Comparison of ENCODE assay signal across 24 cellular contexts in genomic region chr4:1485280-1485679, GRCh38.
DNase-seq lines count a peak whose midpoint lies in the region; ATAC-seq, FAIRE-seq and TF ChIP-seq lines count a peak whose summit lies in the region.
"Had no signal": no experiment of that assay in that cellular context is flagged by ENCODE, and none has a peak within 500 bp of the region (broad histone marks: within the 10 kb centered on the region; RNA-seq: fewer than 3 reads in every experiment).

No MANE protein-coding gene starts in this region.

- BruUV-seq in HCT116 (replicated peaks; lab: Mats Ljungman, UMichigan) (no TSS peak), K562 (replicated peaks; lab: Mats Ljungman, UMichigan) (no TSS peak)

- RAD21 ChIA-PET in HCT116 (lab: Charles Lee; ENCODE audit: low non-redundant PET in 1 of 2, low total read pairs in 2 of 2, uncharacterized antibody in 2 of 2, unreplicated experiment in 2 of 2) = no interaction called here

- in situ Hi-C loops in K562 (cut with MboI) = no loop called here

- TF ChIP-seq EP300 in K562 (IDR thresholded peaks at IDR 0.05; ENCODE audit: low read length) = no peak
- TF ChIP-seq EP300 in esophagus muscularis mucosa (IDR thresholded peaks at IDR 0.05) = no peak

- no peaks in the 10 kb centered on the region for H3K9me2 ChIP-seq in HCT116 (ENCODE audit: insufficient read depth)

- H3K4me2 ChIP-seq in HCT116 (ENCODE audit: low read length) (no peak overlapping the region), K562 (ENCODE audit: insufficient read depth, low read length) (no peak overlapping the region)
- H3K4me2 ChIP-seq: BLaER1 had no signal

- no peaks in the 10 kb centered on the region for H3K36me3 ChIP-seq in HCT116 (ENCODE audit: control insufficient read depth in 1 of 2, insufficient read depth in 2 of 2, low read length in 2 of 2)
- no peaks in the 10 kb centered on the region for H3K36me3 ChIP-seq in HEK293 (ENCODE audit: control insufficient read depth in 2 of 2, insufficient read depth in 1 of 2, low read length in 2 of 2)
- no peaks in the 10 kb centered on the region for H3K36me3 ChIP-seq in K562 (ENCODE audit: control insufficient read depth, insufficient read depth, low read length)
- no peaks in the 10 kb centered on the region for H3K36me3 ChIP-seq in heart left ventricle
- H3K36me3 ChIP-seq in esophagus muscularis mucosa = no peaks in the 10 kb centered on the region
- H3K36me3 ChIP-seq: BE2C, BLaER1 had no signal

- H3K27me3 ChIP-seq in HCT116 (ENCODE audit: insufficient read depth, low read length) (no peaks in the 10 kb centered on the region), K562 (ENCODE audit: control insufficient read depth in 2 of 2, insufficient read depth in 2 of 2, low read length in 2 of 2) (peaks cover 3 to 27% of the 10 kb centered on the region in 2 experiments; a peak in 2 of 5 replicates), heart left ventricle (peaks cover 0 to 26% (median 11%) of the 10 kb centered on the region in 9 donors), esophagus muscularis mucosa (peaks cover 0 to 39% (median 0%) of the 10 kb centered on the region in 4 donors)
- H3K27me3 ChIP-seq: BLaER1 had no signal

- TF ChIP-seq POLR2A in HCT116 (IDR thresholded peaks at IDR 0.05; ENCODE audit: borderline replicate concordance, extremely low read depth, insufficient read depth, insufficient read length) = no peak
- no peak for TF ChIP-seq POLR2A in K562 (conservative IDR thresholded peaks at IDR 0.05)
- no peak for TF ChIP-seq POLR2A in heart left ventricle (IDR thresholded peaks at IDR 0.05)
- no peak for TF ChIP-seq POLR2A in esophagus muscularis mucosa (IDR thresholded peaks at IDR 0.05; ENCODE audit: low read depth)

- TF ChIP-seq CTCF in HCT116 (IDR thresholded peaks at IDR 0.05 in 2 of 3, conservative IDR thresholded peaks at IDR 0.05 in 1 of 3; ENCODE audit: borderline replicate concordance in 1 of 3, insufficient read depth in 1 of 3, low read depth in 2 of 3, low read length in 2 of 3) = no peak
- no peak for TF ChIP-seq CTCF in HEK293 (tag by site-specific recombination; IDR thresholded peaks at IDR 0.05)
- no peak for TF ChIP-seq CTCF in K562 (IDR thresholded peaks at IDR 0.05 in 2 of 3, conservative IDR thresholded peaks at IDR 0.05 in 1 of 3; ENCODE audit: insufficient read depth in 2 of 3, low read depth in 1 of 3, low read length in 3 of 3)
- no peak for TF ChIP-seq CTCF in heart left ventricle (IDR thresholded peaks at IDR 0.05)
- no peak for TF ChIP-seq CTCF in esophagus muscularis mucosa (IDR thresholded peaks at IDR 0.05)

- no peaks in the 10 kb centered on the region for H3K79me2 ChIP-seq in HCT116 (ENCODE audit: insufficient read depth, low read length)
- H3K79me2 ChIP-seq in K562 (ENCODE audit: control insufficient read depth, insufficient read depth, low read length) = no peaks in the 10 kb centered on the region

- CTCF ChIA-PET in HCT116 (lab: Charles Lee) = no interaction called here
- CTCF ChIA-PET in HEK293 (lab: Yijun Ruan, JAX) = interaction anchor here (0.6 kb wide), 1 partner anchor 100 kb away, joined by 3 read pairs; no protein-coding TSS in a partner anchor
- CTCF ChIA-PET in K562 (lab: Yijun Ruan, JAX; ENCODE audit: low intra/inter-chr PET ratio) = no interaction called here

- no peaks in the 10 kb centered on the region for H4K20me1 ChIP-seq in HCT116 (ENCODE audit: insufficient read depth)
- H4K20me1 ChIP-seq in K562 (replicated peaks; ENCODE audit: control insufficient read depth, insufficient read depth, low read length) = no peaks in the 10 kb centered on the region
- H4K20me1 ChIP-seq: BLaER1 had no signal

- H3K4me1 ChIP-seq in HCT116 (ENCODE audit: control insufficient read depth in 1 of 2, insufficient read depth in 2 of 2, low read length in 2 of 2) = no peaks in the 10 kb centered on the region
- H3K4me1 ChIP-seq in HEK293 (ENCODE audit: control insufficient read depth, insufficient read depth, low read length) = no peaks in the 10 kb centered on the region
- peaks cover 0 to 10% of the 10 kb centered on the region in 2 experiments; a peak in 1 of 5 replicates for H3K4me1 ChIP-seq in K562 (replicated peaks in 1 of 2; ENCODE audit: control insufficient read depth in 2 of 2, insufficient read depth in 2 of 2, low read length in 2 of 2)
- no peaks in the 10 kb centered on the region for H3K4me1 ChIP-seq in heart left ventricle
- no peaks in the 10 kb centered on the region for H3K4me1 ChIP-seq in esophagus muscularis mucosa
- H3K4me1 ChIP-seq: BE2C had no signal

- FAIRE-seq in K562 (lab: Jason Lieb, UNC) = peak; percentile 64
- FAIRE-seq: A204.1, GM12878, GM12892, GM18507 had no signal

- H3K9me1 ChIP-seq in K562 (ENCODE audit: control insufficient read depth, insufficient read depth, low read length) = no peaks in the 10 kb centered on the region

- no peak overlapping the region for H2AFZ ChIP-seq in HCT116 (ENCODE audit: low read depth, low read length, poor library complexity, severe bottlenecking)
- no peak overlapping the region for H2AFZ ChIP-seq in K562 (ENCODE audit: low read depth, low read length)

- intact Hi-C loops in HCT116 (cut with micrococcal nuclease) (no loop called here), K562 (cut with micrococcal nuclease) (no loop called here), heart left ventricle (cut with DNase I) (no loop called here), esophagus muscularis mucosa (cut with DNase I) (no loop called here)

- DNase-seq in HCT116 (ENCODE audit: low read depth, low spot score) (no peak), K562 (ENCODE audit: extremely low read depth in 1 of 4, low spot score in 3 of 4) (no peak), heart left ventricle (no peak), esophagus muscularis mucosa (ENCODE audit: extremely low spot score) (no peak)
- DNase-seq: 8988T; ACHN; BE2C; C1 segment of cervical spinal cord; CD4-positive, alpha-beta memory T cell; CD4-positive, CD25-positive, alpha-beta regulatory T cell; COR-L47; DMS 273 treated with DMSO at 0.1 percent for 48 hours; DMS153; DMS53; DMS79; DND-41; EL; GDM1 had no signal

- TF ChIP-seq RAD21 in HCT116 (IDR thresholded peaks at IDR 0.05; ENCODE audit: low read depth) (no peak), K562 (CRISPR knock-in tag; conservative IDR thresholded peaks at IDR 0.05 in 1 of 2, IDR thresholded peaks at IDR 0.05 in 1 of 2) (no peak)

- H3K9ac ChIP-seq in HCT116 (ENCODE audit: low read length) (no peak overlapping the region), K562 (ENCODE audit: insufficient read depth in 1 of 2, low read depth in 2 of 2, low read length in 2 of 2) (no peak overlapping the region)
- H3K9ac ChIP-seq: BLaER1 had no signal

- H3K27ac ChIP-seq in HCT116 (ENCODE audit: low read depth, low read length) = no peak overlapping the region
- H3K27ac ChIP-seq in HEK293 (ENCODE audit: extremely low read depth, low read depth, low read length) = no peak overlapping the region
- no peak overlapping the region for H3K27ac ChIP-seq in K562 (ENCODE audit: extremely low read depth, low read depth, low read length)
- no peak overlapping the region for H3K27ac ChIP-seq in heart left ventricle
- H3K27ac ChIP-seq in esophagus muscularis mucosa (replicated peaks in 1 of 4) = no peak overlapping the region
- H3K27ac ChIP-seq: BLaER1 had no signal

- H3K4me3 ChIP-seq in HCT116 (replicated peaks in 1 of 2; ENCODE audit: low read depth in 1 of 2, low read length in 2 of 2) (no peak overlapping the region), HEK293 (ENCODE audit: low read depth, low read length) (no peak overlapping the region), K562 (no peak overlapping the region), heart left ventricle (no peak overlapping the region), esophagus muscularis mucosa (no peak overlapping the region)
- H3K4me3 ChIP-seq: BLaER1, GM12878 had no signal

- H3K9me3 ChIP-seq in HCT116 (ENCODE audit: control insufficient read depth in 1 of 2, insufficient read depth in 1 of 2, low read depth in 1 of 2, low read length in 2 of 2) = peaks cover 8 to 32% of the 10 kb centered on the region in 2 experiments; a peak in 3 of 4 replicates
- no peaks in the 10 kb centered on the region for H3K9me3 ChIP-seq in HEK293 (ENCODE audit: control insufficient read depth, insufficient read depth, low read depth, low read length)
- no peaks in the 10 kb centered on the region; the same call in 1 of the 2 replicates for H3K9me3 ChIP-seq in K562 (replicated peaks; ENCODE audit: control insufficient read depth, insufficient read depth, low read depth, low read length)
- H3K9me3 ChIP-seq in heart left ventricle = peaks cover 0 to 58% (median 36%) of the 10 kb centered on the region in 12 donors
- H3K9me3 ChIP-seq in esophagus muscularis mucosa = peaks cover 0 to 54% (median 41%) of the 10 kb centered on the region in 4 donors
- H3K9me3 ChIP-seq: BE2C had no signal

- ATAC-seq in HCT116 = no peak
- no peak for ATAC-seq in K562
- no peak for ATAC-seq in heart left ventricle
- ATAC-seq: GM12878 had no signal

- POLR2A ChIA-PET in HCT116 (lab: Charles Lee) = no interaction called here
- POLR2A ChIA-PET in HEK293 (lab: Yijun Ruan, JAX) = no interaction called here
- POLR2A ChIA-PET in K562 (lab: Yijun Ruan, JAX) = no interaction called here

TF ChIP-seq in HCT116, 20 proteins besides CTCF, POLR2A, EP300 and RAD21 (continues in another document):
- no peak for TF ChIP-seq POLR2AphosphoS5 (IDR thresholded peaks at IDR 0.05; ENCODE audit: low read depth, low read length)

TF ChIP-seq in HEK293, 187 proteins besides CTCF, POLR2A, EP300 and RAD21 (continues in another document):
- TF ChIP-seq ZNF548 (tag by site-specific recombination; IDR thresholded peaks at IDR 0.05) (no peak), ZNF677 (tag by site-specific recombination; IDR thresholded peaks at IDR 0.05) (no peak), ZNF19 (tag by site-specific recombination; IDR thresholded peaks at IDR 0.05; ENCODE audit: low read depth) (no peak), ZNF571 (tag by site-specific recombination; IDR thresholded peaks at IDR 0.05) (no peak), ZNF510 (tag by site-specific recombination; IDR thresholded peaks at IDR 0.05; ENCODE audit: insufficient replicate concordance) (peak; percentile 42)

TF ChIP-seq in K562, 482 proteins besides CTCF, POLR2A, EP300 and RAD21 (continues in another document):
- TF ChIP-seq HDAC1 (IDR thresholded peaks at IDR 0.05) = 0 out of 4 replicates have a peak, but pooled peaks of 1 of the 2 experiments have one; percentile 47
- TF ChIP-seq CBX5 (IDR thresholded peaks at IDR 0.05; ENCODE audit: borderline replicate concordance, low read depth) = peak; percentile 89
- no peak for TF ChIP-seq MAFK (IDR thresholded peaks at IDR 0.05; ENCODE audit: low read length)
- TF ChIP-seq SLC30A9 (CRISPR knock-in tag; IDR thresholded peaks at IDR 0.05) = no peak
- peak in 1 of 2 experiments; percentile 49; a peak in 2 of 4 replicates for TF ChIP-seq TRIM24 (IDR thresholded peaks at IDR 0.05)
- peak; percentile 86; the same call in 1 of the 2 replicates for TF ChIP-seq ZNF121 (CRISPR knock-in tag; conservative IDR thresholded peaks at IDR 0.05)
- TF ChIP-seq TRIM28 (IDR thresholded peaks at IDR 0.05) = peak; percentile 94
